Comparison of ENCODE assay signal across 8 cellular contexts in the genomic region with DNA sequence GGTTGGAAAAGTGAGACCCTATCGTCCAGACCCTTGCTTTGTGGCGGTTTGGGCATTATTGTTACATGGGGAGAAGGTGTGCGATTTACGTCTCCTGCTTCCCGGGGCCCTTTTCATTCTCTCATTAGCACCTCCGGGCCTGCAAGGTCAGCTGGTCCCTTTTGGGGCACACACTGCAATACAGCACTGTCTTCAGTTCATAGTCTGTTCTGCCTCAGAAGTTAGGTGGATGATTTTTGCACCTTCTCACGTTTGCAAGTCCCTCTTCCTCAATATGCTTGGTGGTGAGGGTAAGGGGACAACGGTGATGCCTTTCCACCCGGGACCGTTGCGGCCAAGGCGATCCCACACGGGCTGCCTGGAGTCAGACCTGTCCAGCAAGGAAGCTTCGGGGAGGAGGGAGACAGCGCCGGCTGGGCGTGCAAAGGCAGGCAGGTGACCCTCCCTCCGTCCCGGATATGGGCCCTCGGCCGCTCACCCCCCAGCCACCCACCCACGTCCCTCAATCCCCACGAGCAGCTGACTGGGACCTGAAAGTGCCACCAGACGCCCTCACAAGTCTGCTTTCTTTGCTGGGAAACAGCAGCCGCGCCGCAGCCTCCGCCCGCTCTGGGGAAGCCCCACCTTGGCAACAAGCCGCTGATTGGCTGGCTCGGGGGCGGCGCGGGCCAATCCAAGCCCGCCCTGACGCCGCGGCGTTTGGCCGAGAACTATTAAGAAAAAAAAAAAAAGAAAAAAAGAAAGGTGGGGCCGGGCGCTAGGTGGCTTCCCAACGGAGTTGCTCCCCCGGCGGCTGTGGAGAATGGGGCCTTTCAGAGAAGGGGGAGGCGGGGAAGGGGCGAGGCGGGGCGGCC. TPM values are rescaled to one million over a fixed set of nuclear protein-coding genes. Genes with fewer than 3 reads are reported as not detected.
DNase-seq lines count a peak whose midpoint lies in the region; ATAC-seq and TF ChIP-seq lines count a peak whose summit lies in the region.

No MANE protein-coding gene starts in this region.

- H3K27ac ChIP-seq in CD4-positive, CD25-positive, alpha-beta regulatory T cell (ENCODE audit: insufficient read depth, low read length, poor library complexity, severe bottlenecking), result peak overlapping the region; percentile 100
- peak overlapping the region; percentile 92 for H3K27ac ChIP-seq in ectodermal cell (ENCODE audit: insufficient read depth, low read depth, low read length, poor library complexity, severe bottlenecking)
- H3K27ac ChIP-seq in lung (ENCODE audit: low read depth in 1 of 2, low read length in 1 of 2), result peak overlapping the region; percentile 65 to 90

- peak overlapping the region; percentile 77 for H3K4me3 ChIP-seq in CD4-positive, CD25-positive, alpha-beta regulatory T cell (ENCODE audit: low read depth, low read length)
- H3K4me3 ChIP-seq in ectodermal cell (ENCODE audit: insufficient read depth, low read depth, low read length) (peak overlapping the region; percentile 39), lung (no peak overlapping the region)

- H3K27me3 ChIP-seq in CD4-positive, CD25-positive, alpha-beta regulatory T cell (ENCODE audit: control insufficient read depth, insufficient read depth, low read length), result no peaks in the 10 kb centered on the region
- no peaks in the 10 kb centered on the region for H3K27me3 ChIP-seq in ectodermal cell (ENCODE audit: control insufficient read depth, insufficient read depth, low read length, poor library complexity, severe bottlenecking)
- H3K27me3 ChIP-seq in lung (ENCODE audit: control insufficient read depth, insufficient read depth), result no peaks in the 10 kb centered on the region

- H3K9me3 ChIP-seq in CD4-positive, CD25-positive, alpha-beta regulatory T cell (ENCODE audit: control insufficient read depth in 2 of 2, low read length in 2 of 2), result no peaks in the 10 kb centered on the region
- no peaks in the 10 kb centered on the region for H3K9me3 ChIP-seq in ectodermal cell (ENCODE audit: control insufficient read depth, low read length)
- H3K9me3 ChIP-seq in lung (ENCODE audit: control insufficient read depth in 2 of 2, insufficient read depth in 1 of 2, low read length in 1 of 2), result no peaks in the 10 kb centered on the region

- intact Hi-C loops in activated CD8-positive, alpha-beta T cell treated with anti-CD3 and anti-CD28 coated beads for 36 hours (cut with micrococcal nuclease), result loop anchor here (1.0 kb wide), 1 partner anchor 37 kb away; no protein-coding TSS in a partner anchor

- ATAC-seq in CD4-positive, CD25-positive, alpha-beta regulatory T cell (ENCODE audit: low read depth in 2 of 2), result peak; percentile 85 to 87
- peak; percentile 70 for ATAC-seq in GM19455 (IDR thresholded peaks at IDR 0.05; ENCODE audit: unreplicated experiment)
- peak; percentile 82 for ATAC-seq in activated CD8-positive, alpha-beta T cell treated with anti-CD3 and anti-CD28 coated beads for 36 hours
- peak; percentile 92 for ATAC-seq in lung (ENCODE audit: insufficient read depth, low FRiP score)

- H3K27ac Mint-ChIP-seq in CD4-positive, CD25-positive, alpha-beta regulatory T cell, result peak overlapping the region; percentile 98 to 99 (median 98)
- peak overlapping the region; percentile 93 for H3K27ac Mint-ChIP-seq in activated CD8-positive, alpha-beta T cell treated with anti-CD3 and anti-CD28 coated beads for 36 hours

- POLR2A ChIA-PET in activated CD8-positive, alpha-beta T cell treated with anti-CD3 and anti-CD28 coated beads for 36 hours (lab: Charles Lee), result interaction anchor here (0.6 to 9.5 kb wide), 11 partner anchors 10 to 167 kb away, joined by 3 to 224 read pairs (median 5); a partner anchor contains a TSS

- peaks cover 64% of the 10 kb centered on the region for H3K4me1 ChIP-seq in CD4-positive, CD25-positive, alpha-beta regulatory T cell (ENCODE audit: control insufficient read depth, insufficient read depth, low read length, poor library complexity, severe bottlenecking)
- H3K4me1 ChIP-seq in ectodermal cell (ENCODE audit: control insufficient read depth, insufficient read depth, low read length), result peaks cover 59% of the 10 kb centered on the region
- H3K4me1 ChIP-seq in lung (ENCODE audit: control insufficient read depth in 2 of 2, insufficient read depth in 2 of 2, low read length in 2 of 2), result peaks cover 10 to 23% of the 10 kb centered on the region in 2 donors

- no peak for TF ChIP-seq CTCF in activated CD8-positive, alpha-beta T cell treated with anti-CD3 and anti-CD28 coated beads for 36 hours (IDR thresholded peaks at IDR 0.05)
- TF ChIP-seq CTCF in lung (IDR thresholded peaks at IDR 0.05; ENCODE audit: control extremely low read depth, extremely low read depth), result no peak

- H3K36me3 ChIP-seq in CD4-positive, CD25-positive, alpha-beta regulatory T cell (ENCODE audit: control insufficient read depth, insufficient read depth, low read length), result no peaks in the 10 kb centered on the region
- H3K36me3 ChIP-seq in ectodermal cell (ENCODE audit: control insufficient read depth, insufficient read depth, low read length) (no peaks in the 10 kb centered on the region), lung (ENCODE audit: control insufficient read depth in 2 of 2, insufficient read depth in 2 of 2, low read length in 2 of 2) (no peaks in the 10 kb centered on the region)

- peak overlapping the region; percentile 79 to 93 (median 88) for H3K4me3 Mint-ChIP-seq in CD4-positive, CD25-positive, alpha-beta regulatory T cell
- peak overlapping the region; percentile 75 for H3K4me3 Mint-ChIP-seq in activated CD8-positive, alpha-beta T cell treated with anti-CD3 and anti-CD28 coated beads for 36 hours

- DNase-seq in CD4-positive, CD25-positive, alpha-beta regulatory T cell, result peak; percentile 93 to 97 (median 94)
- DNase-seq in HK-2 (ENCODE audit: unreplicated experiment) (peak; percentile 96), NCI-H82 treated with DMSO at 0.1 percent for 48 hours (lab: John Stamatoyannopoulos, UW; ENCODE audit: unreplicated experiment) (peak; percentile 95), lung (ENCODE audit: low spot score) (peak; percentile 95)
- peak; percentile 96 for DNase-seq in activated CD8-positive, alpha-beta T cell treated with anti-CD3 and anti-CD28 coated beads for 36 hours
- peak; percentile 85 to 92 (median 89) for DNase-seq in stimulated activated CD4-positive, alpha-beta T cell treated with anti-CD3 and anti-CD28 coated beads, TNF-alpha, amount 100 ng/mL, for 4 hours (ENCODE audit: low read depth in 3 of 3)

- 5% methylated on average over 49 of the region's 49 CpGs for WGBS in ectodermal cell, 2 experiments
- 4 to 5% methylated on average over 45 to 49 of the region's 49 CpGs for whole genome bisulfite sequencing in lung, 2 donors

- CTCF ChIA-PET in activated CD8-positive, alpha-beta T cell treated with anti-CD3 and anti-CD28 coated beads for 36 hours (lab: Charles Lee), result interaction anchor here (0.8 to 13.0 kb wide), 14 partner anchors 11 to 326 kb away, joined by 3 to 273 read pairs (median 6); a partner anchor contains a TSS

- H3K27me3 Mint-ChIP-seq in CD4-positive, CD25-positive, alpha-beta regulatory T cell, result no peaks in the 10 kb centered on the region
- no peaks in the 10 kb centered on the region for H3K27me3 Mint-ChIP-seq in activated CD8-positive, alpha-beta T cell treated with anti-CD3 and anti-CD28 coated beads for 36 hours

- peaks cover 16 to 69% (median 47%) of the 10 kb centered on the region in 4 donors for H3K4me1 Mint-ChIP-seq in CD4-positive, CD25-positive, alpha-beta regulatory T cell
- peaks cover 68% of the 10 kb centered on the region for H3K4me1 Mint-ChIP-seq in activated CD8-positive, alpha-beta T cell treated with anti-CD3 and anti-CD28 coated beads for 36 hours (ENCODE audit: low read depth)

- no peaks in the 10 kb centered on the region for H3K36me3 Mint-ChIP-seq in CD4-positive, CD25-positive, alpha-beta regulatory T cell
- no peaks in the 10 kb centered on the region for H3K36me3 Mint-ChIP-seq in activated CD8-positive, alpha-beta T cell treated with anti-CD3 and anti-CD28 coated beads for 36 hours (ENCODE audit: low read depth)

- no peaks in the 10 kb centered on the region for H3K9me3 Mint-ChIP-seq in CD4-positive, CD25-positive, alpha-beta regulatory T cell
- H3K9me3 Mint-ChIP-seq in activated CD8-positive, alpha-beta T cell treated with anti-CD3 and anti-CD28 coated beads for 36 hours, result no peaks in the 10 kb centered on the region

RNA-seq across cellular contexts. Expression of a gene that starts 21.7 kb away (rescaled TPM):
- total RNA-seq in CD4-positive, CD25-positive, alpha-beta regulatory T cell, result 1,002 TPM
- polyA plus RNA-seq in CD4-positive, CD25-positive, alpha-beta regulatory T cell, result 100 to 1,000 TPM; 153 to 176 (median 165) TPM
- total RNA-seq in activated CD8-positive, alpha-beta T cell treated with anti-CD3 and anti-CD28 coated beads for 36 hours, result 100 to 1,000 TPM; 115 TPM
- polyA plus RNA-seq in ectodermal cell (2013, experiment 1 of 4), result 59.5 TPM
- polyA plus RNA-seq in ectodermal cell (2013, experiment 2 of 4), result 47.6 TPM
- polyA plus RNA-seq in ectodermal cell (2013, experiment 3 of 4), result 41.7 TPM
- 45.2 TPM for polyA plus RNA-seq in ectodermal cell (2013, experiment 4 of 4)
- total RNA-seq in lung, result 100 to 1,000 TPM in 1 of 2 donors, 10 to 100 TPM in 1; 51.7 to 118 TPM
- polyA plus RNA-seq in lung, result 10 to 100 TPM; 29.1 to 95.4 TPM

RNA-seq across cellular contexts. Expression of a gene that starts 23.9 kb away (rescaled TPM):
- not detected for total RNA-seq in CD4-positive, CD25-positive, alpha-beta regulatory T cell
- not detected for polyA plus RNA-seq in CD4-positive, CD25-positive, alpha-beta regulatory T cell
- 1 to 10 TPM; 1.4 to 2.4 TPM for total RNA-seq in activated CD8-positive, alpha-beta T cell treated with anti-CD3 and anti-CD28 coated beads for 36 hours
- 0.89 TPM for polyA plus RNA-seq in ectodermal cell (2013, experiment 1 of 4)
- polyA plus RNA-seq in ectodermal cell (2013, experiment 2 of 4), result 0.80 TPM
- polyA plus RNA-seq in ectodermal cell (2013, experiment 3 of 4), result 1.3 TPM
- 1.3 TPM for polyA plus RNA-seq in ectodermal cell (2013, experiment 4 of 4)
- total RNA-seq in lung, result 10 to 100 TPM; 46.3 to 93.4 TPM
- polyA plus RNA-seq in lung, result 10 to 100 TPM; 16.5 to 19.4 TPM

Comparison
In these comparisons a context has a peak if more than half of its experiments do, and no peak if none do; other contexts are left out.
1. RNA of a gene that starts 23.9 kb away (total RNA-seq): 46.3 to 93.4 TPM in lung; 1.4 to 2.4 TPM in activated CD8-positive, alpha-beta T cell treated with anti-CD3 and anti-CD28 coated beads for 36 hours and not detected in CD4-positive, CD25-positive, alpha-beta regulatory T cell (single experiment); every median in the first group is over 10 times any median in the second.
2. Peak in every context shown above with its lines, with median percentiles within 50 percentile points of each other: ATAC-seq, DNase-seq and H3K27ac ChIP-seq.